In genomic region chr1:119139393-119139792, GRCh38 we compare ENCODE assay signal across 8 cellular contexts. TPM values are rescaled to one million over a fixed set of nuclear protein-coding genes. Genes with fewer than 3 reads are reported as not detected.
DNase-seq lines count a peak whose midpoint lies in the region; ATAC-seq and TF ChIP-seq lines count a peak whose summit lies in the region.

No MANE protein-coding gene starts in this region.

- POLR2A ChIA-PET in SK-N-SH (lab: Yijun Ruan, JAX) = no interaction called here

- DNase-seq in SK-N-SH = no peak
- peak; percentile 11 for DNase-seq in T follicular helper cell (ENCODE audit: low read depth)
- DNase-seq in hepatocyte (ENCODE audit: low spot score) = peak; percentile 8
- DNase-seq in foreskin melanocyte = no peak

- H3K27me3 ChIP-seq in SK-N-SH (ENCODE audit: insufficient read depth) (no peaks in the 10 kb centered on the region), hepatocyte (no peaks in the 10 kb centered on the region), subcutaneous abdominal adipose tissue (ENCODE audit: control insufficient read depth in 5 of 5, insufficient read depth in 4 of 5, low read length in 5 of 5) (no peaks in the 10 kb centered on the region)

- H3F3A ChIP-seq in SK-N-SH (replicated peaks; ENCODE audit: insufficient read depth) = peaks cover 3% of the 10 kb centered on the region

- 39% methylated on average over 5 of the region's 5 CpGs for WGBS in SK-N-SH (ENCODE audit: low lambda C conversion rate)
- WGBS in hepatocyte (ENCODE audit: low lambda C conversion rate, missing lambda C conversion rate) = 24% methylated on average over 5 of the region's 5 CpGs

- H3K27ac ChIP-seq in SK-N-SH (ENCODE audit: low read depth in 2 of 2, low read length in 1 of 2) = peak overlapping the region; percentile 96 to 98
- peak overlapping the region; percentile 98 for H3K27ac ChIP-seq in hepatocyte
- peak overlapping the region; percentile 99 for H3K27ac ChIP-seq in subcutaneous abdominal adipose tissue (ENCODE audit: low read depth, low read length)

- peak overlapping the region; percentile 69 to 84 for H3K4me3 ChIP-seq in SK-N-SH (ENCODE audit: low read depth in 2 of 2, low read length in 1 of 2)
- H3K4me3 ChIP-seq in hepatocyte = peak overlapping the region; percentile 51
- H3K4me3 ChIP-seq in subcutaneous abdominal adipose tissue (ENCODE audit: low read depth in 1 of 5, low read length in 5 of 5) = peak overlapping the region; percentile 75 to 97 (median 81)

- TF ChIP-seq EP300 in SK-N-SH (IDR thresholded peaks at IDR 0.05; ENCODE audit: borderline replicate concordance in 1 of 2, low read depth in 1 of 2, low read length in 1 of 2) = no peak

- no peak for TF ChIP-seq RAD21 in SK-N-SH (IDR thresholded peaks at IDR 0.05; ENCODE audit: low read length)

- CTCF ChIA-PET in SK-N-SH (lab: Yijun Ruan, JAX) = interaction anchor here (0.7 kb wide), 1 partner anchor 36 kb away, joined by 3 read pairs; no protein-coding TSS in a partner anchor

- H3K9me2 ChIP-seq in SK-N-SH (no peaks in the 10 kb centered on the region), hepatocyte (replicated peaks; ENCODE audit: insufficient read depth) (no peaks in the 10 kb centered on the region)

- H3K36me3 ChIP-seq in SK-N-SH (replicated peaks in 1 of 2; ENCODE audit: control insufficient read depth in 1 of 2, insufficient read depth in 2 of 2, low read length in 1 of 2) = no peaks in the 10 kb centered on the region
- no peaks in the 10 kb centered on the region for H3K36me3 ChIP-seq in hepatocyte (replicated peaks; ENCODE audit: insufficient read depth, low read depth)
- no peaks in the 10 kb centered on the region for H3K36me3 ChIP-seq in subcutaneous abdominal adipose tissue (ENCODE audit: control insufficient read depth in 5 of 5, insufficient read depth in 5 of 5, low read length in 5 of 5)

- H4K20me1 ChIP-seq in SK-N-SH (ENCODE audit: insufficient read depth) (no peaks in the 10 kb centered on the region), hepatocyte (ENCODE audit: insufficient read depth, poor library complexity, severe bottlenecking) (no peaks in the 10 kb centered on the region)

- H3K9me3 ChIP-seq in SK-N-SH (no peaks in the 10 kb centered on the region), hepatocyte (ENCODE audit: low read depth) (no peaks in the 10 kb centered on the region), subcutaneous abdominal adipose tissue (ENCODE audit: control insufficient read depth in 5 of 5, low read length in 5 of 5) (no peaks in the 10 kb centered on the region)

- H2AFZ ChIP-seq in SK-N-SH (ENCODE audit: low read depth) = peak overlapping the region; percentile 91
- peak overlapping the region; percentile 49 for H2AFZ ChIP-seq in hepatocyte

- H3K4me1 ChIP-seq in SK-N-SH (ENCODE audit: control insufficient read depth in 1 of 2, insufficient read depth in 2 of 2, low read depth in 1 of 2, low read length in 1 of 2) (peaks cover 9 to 16% of the 10 kb centered on the region in 2 experiments; a peak in 3 of 4 replicates), hepatocyte (ENCODE audit: insufficient read depth) (peaks cover 14% of the 10 kb centered on the region), subcutaneous abdominal adipose tissue (ENCODE audit: control insufficient read depth in 5 of 5, insufficient read depth in 5 of 5, low read length in 5 of 5) (peaks cover 0 to 30% (median 27%) of the 10 kb centered on the region in 5 donors)

- H3K4me2 ChIP-seq in SK-N-SH (peak overlapping the region; percentile 88), hepatocyte (peak overlapping the region; percentile 81)

- TF ChIP-seq CTCF in SK-N-SH (IDR thresholded peaks at IDR 0.05) (no peak), hepatocyte (IDR thresholded peaks at IDR 0.05; ENCODE audit: poor library complexity) (no peak)

- H3K9ac ChIP-seq in SK-N-SH = peak overlapping the region; percentile 91
- peak overlapping the region; percentile 82 to 94 (median 93) for H3K9ac ChIP-seq in subcutaneous abdominal adipose tissue (ENCODE audit: low read length in 5 of 5)

- H3K79me2 ChIP-seq in SK-N-SH (ENCODE audit: insufficient read depth) = peaks cover 13% of the 10 kb centered on the region; the same call in 1 of the 2 replicates
- peaks cover 49% of the 10 kb centered on the region for H3K79me2 ChIP-seq in hepatocyte

- no peak for ATAC-seq in SK-N-SH treated with all-trans-retinoic acid at 6 μM for 48 hours
- ATAC-seq in HG02852 (IDR thresholded peaks at IDR 0.05; ENCODE audit: unreplicated experiment) = peak; percentile 21
- no peak for ATAC-seq in GM21529 (IDR thresholded peaks at IDR 0.05; ENCODE audit: unreplicated experiment)

TF ChIP-seq in SK-N-SH, 30 proteins besides CTCF, POLR2A, EP300 and RAD21 (continues in another document):
- TF ChIP-seq TAF1 (IDR thresholded peaks at IDR 0.05; ENCODE audit: borderline replicate concordance, low read depth, low read length) (no peak), GATA2 (CRISPR knock-in tag; IDR thresholded peaks at IDR 0.05) (no peak), FOXM1 (IDR thresholded peaks at IDR 0.05; ENCODE audit: low read depth) (no peak), FOSL2 (IDR thresholded peaks at IDR 0.05; ENCODE audit: borderline replicate concordance, low read depth) (no peak), EZH2phosphoT487 (IDR thresholded peaks at IDR 0.05; ENCODE audit: borderline replicate concordance, low read depth) (no peak), USF1 (IDR thresholded peaks at IDR 0.05; ENCODE audit: borderline replicate concordance, low read depth) (no peak), RCOR1 (IDR thresholded peaks at IDR 0.05; ENCODE audit: low read length) (no peak), NRF1 (IDR thresholded peaks at IDR 0.05; ENCODE audit: low read depth, low read length) (no peak), SMC3 (IDR thresholded peaks at IDR 0.05; ENCODE audit: low read depth, low read length) (no peak), JUND (IDR thresholded peaks at IDR 0.05) (no peak), ELF1 (IDR thresholded peaks at IDR 0.05) (no peak), NFIC (IDR thresholded peaks at IDR 0.05; ENCODE audit: borderline replicate concordance) (no peak), TCF12 (IDR thresholded peaks at IDR 0.05) (no peak), CHD2 (IDR thresholded peaks at IDR 0.05; ENCODE audit: low read length, partially characterized antibody) (no peak), YY1 (IDR thresholded peaks at IDR 0.05; ENCODE audit: low read depth) (no peak)
- TF ChIP-seq, protein P1, sequence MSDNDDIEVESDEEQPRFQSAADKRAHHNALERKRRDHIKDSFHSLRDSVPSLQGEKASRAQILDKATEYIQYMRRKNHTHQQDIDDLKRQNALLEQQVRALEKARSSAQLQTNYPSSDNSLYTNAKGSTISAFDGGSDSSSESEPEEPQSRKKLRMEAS (IDR thresholded peaks at IDR 0.05; ENCODE audit: low read depth) = no peak

TF ChIP-seq in SK-N-SH treated with all-trans-retinoic acid at 6 μM for 48 hours, 23 proteins besides CTCF, POLR2A, EP300 and RAD21 (continues in another document):
- TF ChIP-seq TCF4 (CRISPR knock-in tag; IDR thresholded peaks at IDR 0.05; ENCODE audit: borderline replicate concordance) = no peak
- TF ChIP-seq CSRNP3 (CRISPR knock-in tag; IDR thresholded peaks at IDR 0.05) = no peak
- no peak for TF ChIP-seq TSHZ2 (CRISPR knock-in tag; IDR thresholded peaks at IDR 0.05)
- TF ChIP-seq BACH2 (CRISPR knock-in tag; IDR thresholded peaks at IDR 0.05; ENCODE audit: borderline replicate concordance) = no peak
- no peak for TF ChIP-seq SNAI2 (CRISPR knock-in tag; IDR thresholded peaks at IDR 0.05)

RNA-seq across cellular contexts. Expression of gene WARS2, which starts 1.1 kb away (rescaled TPM):
- polyA plus RNA-seq in SK-N-SH (2012; rRNA removed) = 3.6 and 4.8 TPM in 2 replicates
- 5.1 TPM in 2 replicates for polyA plus RNA-seq in SK-N-SH (2012; cell fraction: cytosol; rRNA removed)
- polyA plus RNA-seq in SK-N-SH (2012; cell fraction: nucleus; rRNA removed) = 3.8 and 4.9 TPM in 2 replicates
- 18.3 and 19.3 TPM in 2 replicates for total RNA-seq in hepatocyte
- 6.2 and 10.4 TPM in 2 replicates for polyA plus RNA-seq in hepatocyte

Comparison
In these comparisons a context has a peak if more than half of its experiments do, and no peak if none do; other contexts are left out.
1. DNase-seq: peak in T follicular helper cell (single experiment) and hepatocyte (single experiment); none in SK-N-SH (single experiment) and foreskin melanocyte (single experiment).
2. Peak in every context shown above with its lines, with median percentiles within 50 percentile points of each other: H3K27ac ChIP-seq and H3K4me3 ChIP-seq.